Comparison of ENCODE assay signal across 8 cellular contexts in genomic region chr1:45803299-45803780, GRCh38.
A peak's percentile ranks its signal among the peaks of the same experiment; 100 is the strongest.
DNase-seq lines count a peak whose midpoint lies in the region; ATAC-seq and TF ChIP-seq lines count a peak whose summit lies in the region.

MAST2 (plus strand) TSS chr1:45803612; CDS start chr1:45803896, 284 bp downstream.

- DNase-seq in Ammon's horn (ENCODE audit: low spot score), result peak; percentile 91
- peak; percentile 96 for DNase-seq in GM19238 (ENCODE audit: insufficient read length, low spot score)
- DNase-seq in NCI-H510A (lab: John Stamatoyannopoulos, UW), result peak; percentile 91
- DNase-seq in activated CD4-positive, alpha-beta T cell treated with anti-CD3 and anti-CD28 coated beads for 48 hours, result peak; percentile 90
- peak; percentile 87 for DNase-seq in coronary artery (ENCODE audit: low spot score)
- DNase-seq in left kidney (ENCODE audit: low read depth, low spot score), result peak; percentile 95
- peak; percentile 75 to 91 for DNase-seq in stimulated activated CD4-positive, alpha-beta T cell treated with anti-CD3 and anti-CD28 coated beads, Interleukin-1b, Interleukin-23, amount 100 ng/mL, for 4 hours (ENCODE audit: low read depth in 2 of 2)

- peak within 1 kb of the TSS; percentile 84 to 91 for H3K27ac ChIP-seq in coronary artery

- ATAC-seq in HG03432 (IDR thresholded peaks at IDR 0.05; ENCODE audit: unreplicated experiment), result peak; percentile 91

- TF ChIP-seq CTCF in coronary artery (IDR thresholded peaks at IDR 0.05), result no peak

- H3K4me3 ChIP-seq in coronary artery, result peak within 1 kb of the TSS; percentile 80

Comparison
In these comparisons a context has a peak if more than half of its experiments do, and no peak if none do; other contexts are left out.
1. Peak in every context shown above with its lines: DNase-seq, ATAC-seq, H3K4me3 ChIP-seq and H3K27ac ChIP-seq.